ENCODE assay signal across 10 cellular contexts in genomic region chr18:41959045-41959444, GRCh38.
"Had no signal": no experiment of that assay in that cellular context is flagged by ENCODE, and none has a peak within 500 bp of the region (broad histone marks: within the 10 kb centered on the region; RNA-seq: fewer than 3 reads in every experiment).

No MANE protein-coding gene starts in this region.

- DNase-seq: H7, HFFc6, Kasumi-1, KG1 had no signal

- H3K9me3 ChIP-seq: HAP-1 had no signal

- H3K4me2 ChIP-seq: GM23338 had no signal

- ATAC-seq: GM23338, HCT116 had no signal

- H3K4me3 Mint-ChIP-seq: GM23338, HFFc6, IgD-negative memory B cell had no signal

- H3K9me3 Mint-ChIP-seq: GM23338, HFFc6, IgD-negative memory B cell had no signal

- H3K27me3 Mint-ChIP-seq: IgD-negative memory B cell had no signal

- H2AFZ ChIP-seq: GM23338 had no signal

- FAIRE-seq: H1 had no signal

- H3K4me3 ChIP-seq: GM23338, HAP-1 had no signal

- H3K27ac Mint-ChIP-seq: GM23338, HFFc6, IgD-negative memory B cell had no signal

- H3K27ac ChIP-seq: HL-60 had no signal
